Comparison of ENCODE assay signal across 9 cellular contexts in genomic region chr13:48160879-48161278, GRCh38.
A peak's percentile ranks its signal among the peaks of the same experiment; 100 is the strongest.
DNase-seq lines count a peak whose midpoint lies in the region; ATAC-seq and TF ChIP-seq lines count a peak whose summit lies in the region.
"Had no signal": no experiment of that assay in that cellular context is flagged by ENCODE, and none has a peak within 500 bp of the region (broad histone marks: within the 10 kb centered on the region; RNA-seq: fewer than 3 reads in every experiment).

No MANE protein-coding gene starts in this region.

- H3K4me1 ChIP-seq in esophagus muscularis mucosa = peaks cover 5 to 20% (median 16%) of the 10 kb centered on the region in 4 donors
- peaks cover 5% of the 10 kb centered on the region for H3K4me1 ChIP-seq in parathyroid adenoma
- H3K4me1 ChIP-seq in CD8-positive, alpha-beta memory T cell (ENCODE audit: insufficient read depth, low read length) = peaks cover 24% of the 10 kb centered on the region

- no peak overlapping the region for H3K9ac ChIP-seq in parathyroid adenoma

- H3K27me3 Mint-ChIP-seq in Calu3 (ENCODE audit: unreplicated experiment) = no peaks in the 10 kb centered on the region
- no peaks in the 10 kb centered on the region for H3K27me3 Mint-ChIP-seq in CD8-positive, alpha-beta memory T cell

- H3K4me1 Mint-ChIP-seq in Calu3 (ENCODE audit: low read depth, unreplicated experiment) = peaks cover 50% of the 10 kb centered on the region
- H3K4me1 Mint-ChIP-seq in CD8-positive, alpha-beta memory T cell = peaks cover 21 to 50% (median 47%) of the 10 kb centered on the region in 3 donors

- H3K27ac ChIP-seq in esophagus muscularis mucosa (replicated peaks in 1 of 4) = peak overlapping the region; percentile 47 to 75 (median 66)
- peak overlapping the region; percentile 11 for H3K27ac ChIP-seq in parathyroid adenoma
- no peak overlapping the region for H3K27ac ChIP-seq in CD8-positive, alpha-beta memory T cell (ENCODE audit: low read depth, low read length)

- no peak overlapping the region for H3K4me2 ChIP-seq in parathyroid adenoma (ENCODE audit: low read length)

- H3K36me3 ChIP-seq in esophagus muscularis mucosa = no peaks in the 10 kb centered on the region
- no peaks in the 10 kb centered on the region for H3K36me3 ChIP-seq in parathyroid adenoma (ENCODE audit: control insufficient read depth, insufficient read depth, low read length)
- no peaks in the 10 kb centered on the region for H3K36me3 ChIP-seq in CD8-positive, alpha-beta memory T cell (ENCODE audit: insufficient read depth, low read length)

- TF ChIP-seq CTCF in Calu3 (IDR thresholded peaks at IDR 0.05; ENCODE audit: unreplicated experiment) (no peak), esophagus muscularis mucosa (IDR thresholded peaks at IDR 0.05) (no peak), parathyroid adenoma (IDR thresholded peaks at IDR 0.05) (no peak)

- DNase-seq in Calu3 (no peak), OCI-M1 (lab: John Stamatoyannopoulos, UW) (peak; percentile 32), esophagus muscularis mucosa (ENCODE audit: extremely low spot score) (no peak), NCI-H526 (lab: John Stamatoyannopoulos, UW) (no peak), NOMO-1 (lab: John Stamatoyannopoulos, UW; ENCODE audit: unreplicated experiment in 2 of 2) (no peak)
- DNase-seq in CD8-positive, alpha-beta memory T cell = no peak
- DNase-seq: NCI-H774 had no signal

- no peak for TF ChIP-seq POLR2A in esophagus muscularis mucosa (IDR thresholded peaks at IDR 0.05; ENCODE audit: low read depth)

- peaks cover 15% of the 10 kb centered on the region for H3K36me3 Mint-ChIP-seq in Calu3 (ENCODE audit: insufficient read depth, unreplicated experiment)
- no peaks in the 10 kb centered on the region for H3K36me3 Mint-ChIP-seq in CD8-positive, alpha-beta memory T cell

- no peak overlapping the region for H3K4me3 ChIP-seq in esophagus muscularis mucosa
- H3K4me3 ChIP-seq in parathyroid adenoma (ENCODE audit: low read depth, low read length) = no peak overlapping the region
- no peak overlapping the region for H3K4me3 ChIP-seq in CD8-positive, alpha-beta memory T cell (ENCODE audit: low read length)

- WGBS in esophagus muscularis mucosa = 70% methylated on average over 3 of the region's 3 CpGs

- TF ChIP-seq EP300 in esophagus muscularis mucosa (IDR thresholded peaks at IDR 0.05) = no peak

- no peaks in the 10 kb centered on the region for H3K79me2 ChIP-seq in parathyroid adenoma

- H2AFZ ChIP-seq in parathyroid adenoma = no peak overlapping the region

- H3K9me3 ChIP-seq in esophagus muscularis mucosa = no peaks in the 10 kb centered on the region
- H3K9me3 ChIP-seq in parathyroid adenoma (ENCODE audit: control insufficient read depth, low read length) = no peaks in the 10 kb centered on the region
- no peaks in the 10 kb centered on the region for H3K9me3 ChIP-seq in CD8-positive, alpha-beta memory T cell (ENCODE audit: low read length)

- no peaks in the 10 kb centered on the region for H3K9me3 Mint-ChIP-seq in Calu3 (ENCODE audit: low read depth, unreplicated experiment)
- H3K9me3 Mint-ChIP-seq in CD8-positive, alpha-beta memory T cell = no peaks in the 10 kb centered on the region

- BruUV-seq in Calu3 (replicated peaks; lab: Mats Ljungman, UMichigan) = no TSS peak

- CTCF ChIA-PET in Calu3 (lab: Charles Lee) = interaction anchor here (0.6 kb wide), 1 partner anchor 1078 kb away, joined by 3 read pairs; no protein-coding TSS in a partner anchor
- CTCF ChIA-PET in CD8-positive, alpha-beta memory T cell (lab: Charles Lee) = interaction anchor here (1.1 kb wide), 1 partner anchor 72 kb away, joined by 3 read pairs; the partner anchor contains the start of gene ITM2B

- H3K4me3 Mint-ChIP-seq in Calu3 (ENCODE audit: low read depth, unreplicated experiment) = no peak overlapping the region
- peak overlapping the region in 2 of 7 donors; percentile 2 to 21 for H3K4me3 Mint-ChIP-seq in CD8-positive, alpha-beta memory T cell

- POLR2A ChIA-PET in CD8-positive, alpha-beta memory T cell (lab: Charles Lee) = no interaction called here

- no peak for ATAC-seq in GM21526 (IDR thresholded peaks at IDR 0.05; ENCODE audit: low FRiP score, unreplicated experiment)

- peak overlapping the region; percentile 80 for H3K27ac Mint-ChIP-seq in Calu3 (ENCODE audit: unreplicated experiment)
- H3K27ac Mint-ChIP-seq in CD8-positive, alpha-beta memory T cell = peak overlapping the region in 3 of 8 donors; percentile 0 to 52 (median 5)

- H3K27me3 ChIP-seq in esophagus muscularis mucosa = no peaks in the 10 kb centered on the region
- H3K27me3 ChIP-seq in parathyroid adenoma (ENCODE audit: control insufficient read depth, insufficient read depth, low read length) = no peaks in the 10 kb centered on the region
- no peaks in the 10 kb centered on the region for H3K27me3 ChIP-seq in CD8-positive, alpha-beta memory T cell (ENCODE audit: insufficient read depth, low read length, poor library complexity, severe bottlenecking)

- intact Hi-C loops in Calu3 (cut with micrococcal nuclease; ENCODE audit: unreplicated experiment) = no loop called here
- intact Hi-C loops in esophagus muscularis mucosa (cut with DNase I) = no loop called here
